ENCODE assay signal across 26 cellular contexts in the genomic region with DNA sequence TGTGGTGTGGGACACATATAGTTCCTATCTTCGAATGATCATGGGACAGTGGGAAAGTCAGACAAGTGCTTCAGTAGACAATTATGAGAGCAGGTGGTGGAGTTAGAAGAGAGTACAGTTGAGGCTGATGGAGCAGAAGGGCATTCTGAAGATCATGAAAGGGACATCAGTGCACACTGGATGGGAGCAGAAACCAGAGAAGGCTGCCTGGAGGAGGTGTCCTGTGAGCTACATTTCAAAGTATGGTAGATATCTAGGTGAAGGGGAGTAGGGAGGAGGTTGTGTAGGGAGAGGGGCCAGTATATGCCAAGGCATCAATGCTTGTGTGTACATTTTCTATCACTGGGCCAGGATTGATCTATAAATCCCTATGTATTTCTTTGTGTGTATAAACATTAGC.
"Had no signal": no experiment of that assay in that cellular context is flagged by ENCODE, and none has a peak within 500 bp of the region (broad histone marks: within the 10 kb centered on the region; RNA-seq: fewer than 3 reads in every experiment).

No MANE protein-coding gene starts in this region.

- FAIRE-seq: endothelial cell of umbilical vein, islet of Langerhans, pancreas had no signal

- H3K27ac Mint-ChIP-seq: memory B cell; mesothelial cell of epicardium; natural killer cell treated with Interleukin-12 subunit alpha and Interleukin-12 subunit beta and Interleukin-15 and Interleukin-18, amount 100 ng/mL, for 72 hours; progenitor cell of endocrine pancreas had no signal

- H3K4me1 ChIP-seq: colonic mucosa, lower lobe of right lung, pancreas, stomach had no signal

- H3K36me3 Mint-ChIP-seq: memory B cell; natural killer cell treated with Interleukin-12 subunit alpha and Interleukin-12 subunit beta and Interleukin-15 and Interleukin-18, amount 100 ng/mL, for 72 hours had no signal

- H3K4me3 ChIP-seq: colonic mucosa, lower lobe of right lung, pancreas, sigmoid colon, skin epidermis, stomach, thoracic aorta, transverse colon had no signal

- H3K9me3 ChIP-seq: colonic mucosa, lower lobe of right lung, pancreas, sigmoid colon, stomach, thoracic aorta, transverse colon had no signal

- H3K4me3 Mint-ChIP-seq: memory B cell; mesothelial cell of epicardium; natural killer cell treated with Interleukin-12 subunit alpha and Interleukin-12 subunit beta and Interleukin-15 and Interleukin-18, amount 100 ng/mL, for 72 hours had no signal

- H3K9me3 Mint-ChIP-seq: memory B cell; mesothelial cell of epicardium; natural killer cell treated with Interleukin-12 subunit alpha and Interleukin-12 subunit beta and Interleukin-15 and Interleukin-18, amount 100 ng/mL, for 72 hours had no signal

- H3K27me3 Mint-ChIP-seq: memory B cell, progenitor cell of endocrine pancreas had no signal

- H3K27ac ChIP-seq: colonic mucosa, foreskin keratinocyte, lower lobe of right lung, pancreas, sigmoid colon, skin epidermis, stomach, thoracic aorta, transverse colon had no signal

- DNase-seq: colonic mucosa; dermis blood vessel endothelial cell; erythroblast; foreskin keratinocyte; head of caudate nucleus; hippocampal formation; kidney glomerular epithelial cell; lower lobe of right lung; occipital lobe; pancreas; sigmoid colon; stimulated activated CD4-positive, alpha-beta T cell treated with anti-CD3 and anti-CD28 coated beads, Interleukin-2, amount 100 ng/mL, for 24 hours; stimulated activated CD4-positive, alpha-beta T cell treated with anti-CD3 and anti-CD28 coated beads, Interleukin-4, amount 100 ng/mL, for 4 hours; stimulated activated naive CD4-positive, alpha-beta T cell; stomach; substantia nigra; transverse colon had no signal

- H3K36me3 ChIP-seq: colonic mucosa, lower lobe of right lung, pancreas, sigmoid colon, stomach, thoracic aorta, transverse colon had no signal

- ATAC-seq: foreskin keratinocyte; left lobe of liver; lower lobe of right lung; natural killer cell treated with Interleukin-12 subunit alpha and Interleukin-12 subunit beta and Interleukin-15 and Interleukin-18, amount 100 ng/mL, for 72 hours; pancreas had no signal

- H3K27me3 ChIP-seq: colonic mucosa, pancreas, sigmoid colon, stomach, transverse colon had no signal
